8 cellular contexts compared by ENCODE assay signal in genomic region chr9:81689343-81690175, GRCh38. TPM values are rescaled to one million over a fixed set of nuclear protein-coding genes. Genes with fewer than 3 reads are reported as not detected.
DNase-seq lines count a peak whose midpoint lies in the region; ATAC-seq and TF ChIP-seq lines count a peak whose summit lies in the region.

TSS of gene TLE1 (minus strand) at chr9:81689547. CDS start at chr9:81688240, 1,307 bp downstream.

- no peaks in the 10 kb centered on the region for H4K20me1 ChIP-seq in H9 (ENCODE audit: control insufficient read depth, insufficient read depth, insufficient read length)

- H3K9me3 ChIP-seq in H9 (ENCODE audit: control insufficient read depth, low read depth, low read length) (no peaks in the 10 kb centered on the region), MG63 (no peaks in the 10 kb centered on the region)

- H3K9me3 Mint-ChIP-seq in H9: peaks cover 0 to 2% of the 10 kb centered on the region in 2 experiments; a peak in 2 of 5 replicates
- H3K9me3 Mint-ChIP-seq in activated naive CD8-positive, alpha-beta T cell treated with anti-CD3 and anti-CD28 coated beads, Interleukin-2, amount 10 ng/mL, durations not matched to agents 7 days and 5 days: no peaks in the 10 kb centered on the region

- peak within 1 kb of the TSS; percentile 98 to 100 (median 99); a peak in 6 of 7 replicates for H3K27ac Mint-ChIP-seq in H9
- peak within 1 kb of the TSS; percentile 56 for H3K27ac Mint-ChIP-seq in activated naive CD8-positive, alpha-beta T cell treated with anti-CD3 and anti-CD28 coated beads, Interleukin-2, amount 10 ng/mL, durations not matched to agents 7 days and 5 days

- WGBS in H9 (ENCODE audit: extremely low coverage, insufficient read length, low lambda C conversion rate): no CpG with 5 or more reads among the region's 95 CpGs

- H3K56ac ChIP-seq in H9 (ENCODE audit: insufficient read length, low read depth, low read length): no peak within 1 kb of the TSS

- in situ Hi-C loops in SK-MEL-5 (cut with HindIII; ENCODE audit: low pct_unique_long_range_greater_than_20kb, low sequenced_read_pairs): no loop called here

- ATAC-seq in activated naive CD8-positive, alpha-beta T cell treated with anti-CD3 and anti-CD28 coated beads, Interleukin-2, amount 10 ng/mL, durations not matched to agents 7 days and 5 days (ENCODE audit: low read depth): peak; percentile 87

- peaks cover 11% of the 10 kb centered on the region for H3K23me2 ChIP-seq in H9 (ENCODE audit: insufficient read length, low read depth, low read length, poor library complexity, severe bottlenecking)

- DNase-seq in DMS79 treated with DMSO at 0.1 percent for 48 hours (lab: John Stamatoyannopoulos, UW) (peak; percentile 90), H9 (peak; percentile 100), MG63 (peak; percentile 99), SK-MEL-5 (ENCODE audit: low read depth, low spot score) (peak; percentile 100), glomerular visceral epithelial cell (ENCODE audit: extremely low spot score) (peak; percentile 100), nucleus accumbens (lab: John Stamatoyannopoulos, UW) (peak; percentile 88 to 100 (median 99)), substantia nigra (lab: John Stamatoyannopoulos, UW) (peak; percentile 87 to 100 (median 99))
- DNase-seq in activated naive CD8-positive, alpha-beta T cell treated with anti-CD3 and anti-CD28 coated beads, Interleukin-2, amount 10 ng/mL, durations not matched to agents 7 days and 5 days: peak; percentile 86

- no peak within 1 kb of the TSS for H4K8ac ChIP-seq in H9 (replicated peaks; ENCODE audit: insufficient read length, low read depth, low read length)

- H4K91ac ChIP-seq in H9 (ENCODE audit: insufficient read length, low read depth, low read length): peak within 1 kb of the TSS; percentile 89

- no peak within 1 kb of the TSS for H2BK5ac ChIP-seq in H9 (ENCODE audit: insufficient read length, low read length)

- H3K4me2 ChIP-seq in H9 (ENCODE audit: insufficient read depth, insufficient read length, low read length): peak within 1 kb of the TSS; percentile 96

- H3K36me3 Mint-ChIP-seq in H9 (ENCODE audit: insufficient read depth in 1 of 3, low read depth in 3 of 3): peaks cover 0 to 2% (median 2%) of the 10 kb centered on the region in 3 experiments; a peak in 4 of 7 replicates
- peaks cover 1% of the 10 kb centered on the region for H3K36me3 Mint-ChIP-seq in activated naive CD8-positive, alpha-beta T cell treated with anti-CD3 and anti-CD28 coated beads, Interleukin-2, amount 10 ng/mL, durations not matched to agents 7 days and 5 days

- H3K23ac ChIP-seq in H9 (ENCODE audit: insufficient read length, low read depth, low read length): no peak within 1 kb of the TSS

- H2AK5ac ChIP-seq in H9 (ENCODE audit: insufficient read length, low read length): no peak within 1 kb of the TSS

- no peak within 1 kb of the TSS for H2BK15ac ChIP-seq in H9 (ENCODE audit: low read depth, low read length)

- H4K5ac ChIP-seq in H9 (ENCODE audit: insufficient read length, low read depth, low read length): no peak within 1 kb of the TSS

- peaks cover 31% of the 10 kb centered on the region; the same call in 1 of the 2 replicates for H3K79me2 ChIP-seq in H9 (ENCODE audit: insufficient read depth, low read length)

- H3K18ac ChIP-seq in H9 (ENCODE audit: insufficient read length, low read depth, low read length): peak within 1 kb of the TSS; percentile 86

- TF ChIP-seq CTCF in H9 (conservative IDR thresholded peaks at IDR 0.05): no peak

- no peak within 1 kb of the TSS for H2BK20ac ChIP-seq in H9 (ENCODE audit: low read depth, low read length, poor library complexity, severe bottlenecking)

- no peak within 1 kb of the TSS for H3T11ph ChIP-seq in H9 (ENCODE audit: low read length)

- peaks cover 21% of the 10 kb centered on the region for H3K27me3 Mint-ChIP-seq in H9 (ENCODE audit: low read depth)
- peaks cover 20% of the 10 kb centered on the region for H3K27me3 Mint-ChIP-seq in activated naive CD8-positive, alpha-beta T cell treated with anti-CD3 and anti-CD28 coated beads, Interleukin-2, amount 10 ng/mL, durations not matched to agents 7 days and 5 days

- POLR2A ChIA-PET in activated naive CD8-positive, alpha-beta T cell treated with anti-CD3 and anti-CD28 coated beads, Interleukin-2, amount 10 ng/mL, durations not matched to agents 7 days and 5 days (lab: Charles Lee): no interaction called here

- H3K9ac ChIP-seq in H9 (ENCODE audit: extremely low read depth, insufficient read length, low read length): peak within 1 kb of the TSS; percentile 91

- no peaks in the 10 kb centered on the region for H3K36me3 ChIP-seq in MG63

- peaks cover 3% of the 10 kb centered on the region; the same call in 1 of the 2 replicates for H3K4me1 ChIP-seq in H9 (ENCODE audit: insufficient read depth, low read length)

- H3K4me3 Mint-ChIP-seq in H9: peak within 1 kb of the TSS; percentile 97 to 100
- peak within 1 kb of the TSS; percentile 83 for H3K4me3 Mint-ChIP-seq in activated naive CD8-positive, alpha-beta T cell treated with anti-CD3 and anti-CD28 coated beads, Interleukin-2, amount 10 ng/mL, durations not matched to agents 7 days and 5 days

- H3K4me1 Mint-ChIP-seq in H9: peaks cover 20 to 24% of the 10 kb centered on the region in 2 experiments
- H3K4me1 Mint-ChIP-seq in activated naive CD8-positive, alpha-beta T cell treated with anti-CD3 and anti-CD28 coated beads, Interleukin-2, amount 10 ng/mL, durations not matched to agents 7 days and 5 days: peaks cover 11% of the 10 kb centered on the region

- H3K4me3 ChIP-seq in MG63: peak within 1 kb of the TSS; percentile 60

- H3K4ac ChIP-seq in H9 (ENCODE audit: low read depth, low read length): no peak within 1 kb of the TSS

- H2AFZ ChIP-seq in H9 (ENCODE audit: low read length): peak within 1 kb of the TSS; percentile 11

- H2BK120ac ChIP-seq in H9 (ENCODE audit: low read depth, low read length, poor library complexity, severe bottlenecking): no peak within 1 kb of the TSS

- no peak within 1 kb of the TSS for H2BK12ac ChIP-seq in H9 (ENCODE audit: insufficient read length, low read depth, low read length)

- H3K79me1 ChIP-seq in H9 (ENCODE audit: insufficient read depth, low read depth, low read length, poor library complexity, severe bottlenecking): no peaks in the 10 kb centered on the region

- H3K27ac ChIP-seq in H9 (ENCODE audit: insufficient read length, low read depth, low read length) (no peak within 1 kb of the TSS), substantia nigra (ENCODE audit: low read depth, low read length, poor library complexity, severe bottlenecking) (peak within 1 kb of the TSS; percentile 85)

- H3K27me3 ChIP-seq in H9 (ENCODE audit: insufficient read depth, low read length): no peaks in the 10 kb centered on the region
- no peaks in the 10 kb centered on the region for H3K27me3 ChIP-seq in MG63

- peak within 1 kb of the TSS; percentile 84 for H3K14ac ChIP-seq in H9 (ENCODE audit: insufficient read depth, low read length)

RNA-seq across cellular contexts. Expression of gene TLE1, which starts in this region (rescaled TPM):
- 75.1 and 79.3 TPM in 2 replicates for total RNA-seq in H9 (2021)
- 4.3 and 6.1 TPM in 2 replicates for total RNA-seq in MG63 (2014; rRNA removed; shearing (Covaris generic); ENCODE audit: low replicate concordance)
- total RNA-seq in SK-MEL-5 (2014; rRNA removed; shearing (Covaris generic)): 28.5 and 32.3 TPM in 2 replicates
- 52.5 and 62.0 TPM in 2 replicates for polyA plus RNA-seq in SK-MEL-5 (2015; cell fraction: cytosol; rRNA removed)
- polyA plus RNA-seq in SK-MEL-5 (2015; cell fraction: nucleus; rRNA removed): 25.6 and 39.7 TPM in 2 replicates
- under 1 TPM; 0.43 to 0.91 TPM for total RNA-seq in activated naive CD8-positive, alpha-beta T cell treated with anti-CD3 and anti-CD28 coated beads, Interleukin-2, amount 10 ng/mL, durations not matched to agents 7 days and 5 days

Comparison
In these comparisons a context has a peak if more than half of its experiments do, and no peak if none do; other contexts are left out.
1. Peak in DNase-seq and ATAC-seq in activated naive CD8-positive, alpha-beta T cell treated with anti-CD3 and anti-CD28 coated beads, Interleukin-2, amount 10 ng/mL, durations not matched to agents 7 days and 5 days; RNA of the gene not detected or under 1 TPM.